8 cellular contexts compared by ENCODE assay signal in the genomic region with DNA sequence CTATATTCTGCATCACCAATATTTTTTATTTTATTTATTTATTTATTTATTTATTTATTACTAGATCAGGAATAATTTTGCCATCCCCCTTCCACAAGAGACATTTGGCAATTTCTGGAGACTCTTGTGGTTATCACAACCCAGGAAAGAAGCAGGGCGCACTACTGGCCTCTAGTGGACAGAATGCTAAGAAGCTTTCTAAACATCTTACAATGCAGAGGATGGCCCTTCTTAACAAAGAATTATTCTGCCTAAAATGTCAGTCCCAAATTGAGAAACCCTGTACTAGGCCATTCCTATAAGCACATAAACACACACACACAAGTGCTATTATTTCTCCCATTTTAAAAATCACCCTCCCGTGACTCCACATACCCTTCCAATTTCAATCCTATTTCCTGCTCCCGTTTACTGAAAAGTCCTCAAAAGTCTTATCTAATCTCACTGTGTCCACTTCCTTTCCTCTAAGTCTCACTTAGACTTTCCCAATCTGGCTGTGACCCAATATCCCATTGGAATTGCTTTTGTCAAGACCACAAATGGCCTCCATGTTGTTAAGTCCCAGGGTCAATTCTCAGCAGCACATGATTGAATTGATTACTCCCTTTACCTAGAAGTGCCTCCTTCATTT. TPM values are rescaled to one million over a fixed set of nuclear protein-coding genes. Genes with fewer than 3 reads are reported as not detected.
A peak's percentile ranks its signal among the peaks of the same experiment; 100 is the strongest.
DNase-seq lines count a peak whose midpoint lies in the region; ATAC-seq, FAIRE-seq and TF ChIP-seq lines count a peak whose summit lies in the region.

No MANE protein-coding gene starts in this region.

- FAIRE-seq in A204.1 (lab: Jason Lieb, UNC): peak; percentile 78

- no peaks in the 10 kb centered on the region for H3K36me3 ChIP-seq in liver (ENCODE audit: control insufficient read depth in 4 of 4, insufficient read depth in 3 of 4, low read depth in 1 of 4, low read length in 3 of 4)

- H3K4me1 Mint-ChIP-seq in WTC11: no peaks in the 10 kb centered on the region
- H3K4me1 Mint-ChIP-seq in chondrocyte (ENCODE audit: low read depth): no peaks in the 10 kb centered on the region

- TF ChIP-seq RAD21 in liver (IDR thresholded peaks at IDR 0.05): peak; percentile 63 to 78

- H3K36me3 Mint-ChIP-seq in WTC11 (no peaks in the 10 kb centered on the region), chondrocyte (ENCODE audit: low read depth) (no peaks in the 10 kb centered on the region)

- H3K4me3 Mint-ChIP-seq in WTC11: no peak overlapping the region
- no peak overlapping the region for H3K4me3 Mint-ChIP-seq in chondrocyte (ENCODE audit: unreplicated experiment)

- WGBS in liver: 51% methylated on average over 3 of the region's 3 CpGs

- TF ChIP-seq CTCF in GM12872 (IDR thresholded peaks at IDR 0.05; ENCODE audit: insufficient read depth, low read depth, low read length) (peak; percentile 84), WTC11 (IDR thresholded peaks at IDR 0.05) (peak; percentile 59), chondrocyte (IDR thresholded peaks at IDR 0.05) (peak; percentile 91), liver (IDR thresholded peaks at IDR 0.05; ENCODE audit: low read depth, low read length, missing input control) (peak; percentile 70)

- DNase-seq in NCI-H2107 (lab: John Stamatoyannopoulos, UW): peak; percentile 23
- DNase-seq in WTC11 (ENCODE audit: low spot score): peak; percentile 63
- DNase-seq in chondrocyte (ENCODE audit: low spot score): no peak
- peak; percentile 32 for DNase-seq in stimulated activated CD8-positive, alpha-beta memory T cell treated with anti-CD3 and anti-CD28 coated beads, Interleukin-12 subunit alpha, Interleukin-12 subunit beta, amount 100 ng/mL, for 1 hour (ENCODE audit: low read depth)

- no peaks in the 10 kb centered on the region; the same call in 1 of the 2 replicates for H3K27me3 Mint-ChIP-seq in WTC11 (ENCODE audit: low read depth)
- no peaks in the 10 kb centered on the region for H3K27me3 Mint-ChIP-seq in chondrocyte (ENCODE audit: low read depth)

- POLR2A ChIA-PET in WTC11 (lab: Charles Lee): no interaction called here

- ATAC-seq in WTC11 (peak; percentile 75), HG02938 (IDR thresholded peaks at IDR 0.05; ENCODE audit: unreplicated experiment) (no peak)

- no peak overlapping the region for H3K27ac Mint-ChIP-seq in WTC11
- H3K27ac Mint-ChIP-seq in chondrocyte (ENCODE audit: unreplicated experiment): no peak overlapping the region

- CTCF ChIA-PET in WTC11 (lab: Charles Lee): interaction anchor here (0.6 to 5.0 kb wide), 19 partner anchors 9 to 485 kb away, joined by 3 to 22 read pairs (median 3); partner anchors contain the start of gene CDKN2C

- H3K27ac ChIP-seq in liver (ENCODE audit: low read depth in 1 of 2, low read length in 2 of 2): no peak overlapping the region

- H3K9ac ChIP-seq in liver (ENCODE audit: low read depth in 1 of 2, low read length in 2 of 2): no peak overlapping the region

- no peak overlapping the region for H3K4me3 ChIP-seq in liver (ENCODE audit: low read depth in 1 of 3, low read length in 3 of 3)

- no peaks in the 10 kb centered on the region for H3K9me3 ChIP-seq in liver (ENCODE audit: control insufficient read depth in 4 of 4, low read length in 3 of 4)

- no peaks in the 10 kb centered on the region for H3K27me3 ChIP-seq in liver (ENCODE audit: control insufficient read depth in 4 of 4, insufficient read depth in 4 of 4, low read length in 3 of 4)

- H3K9me3 Mint-ChIP-seq in WTC11 (no peaks in the 10 kb centered on the region), chondrocyte (ENCODE audit: low read depth) (no peaks in the 10 kb centered on the region)

- no peaks in the 10 kb centered on the region for H3K4me1 ChIP-seq in liver (ENCODE audit: control insufficient read depth in 4 of 4, insufficient read depth in 4 of 4, low read length in 3 of 4)

TF ChIP-seq in WTC11, 78 proteins besides CTCF, POLR2A, EP300 and RAD21 (continues in another document):
- TF ChIP-seq FOXJ3 (CRISPR knock-in tag; IDR thresholded peaks at IDR 0.05; ENCODE audit: borderline replicate concordance) (no peak), TEAD1 (CRISPR knock-in tag; IDR thresholded peaks at IDR 0.05) (no peak), ATF6 (CRISPR knock-in tag; IDR thresholded peaks at IDR 0.05) (no peak), SP1 (CRISPR knock-in tag; conservative IDR thresholded peaks at IDR 0.05) (no peak)
- TF ChIP-seq, protein P1, sequence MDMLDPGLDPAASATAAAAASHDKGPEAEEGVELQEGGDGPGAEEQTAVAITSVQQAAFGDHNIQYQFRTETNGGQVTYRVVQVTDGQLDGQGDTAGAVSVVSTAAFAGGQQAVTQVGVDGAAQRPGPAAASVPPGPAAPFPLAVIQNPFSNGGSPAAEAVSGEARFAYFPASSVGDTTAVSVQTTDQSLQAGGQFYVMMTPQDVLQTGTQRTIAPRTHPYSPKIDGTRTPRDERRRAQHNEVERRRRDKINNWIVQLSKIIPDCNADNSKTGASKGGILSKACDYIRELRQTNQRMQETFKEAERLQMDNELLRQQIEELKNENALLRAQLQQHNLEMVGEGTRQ (CRISPR knock-in tag; IDR thresholded peaks at IDR 0.05): no peak

TF ChIP-seq in liver, 16 proteins besides CTCF, POLR2A, EP300 and RAD21:
- TF ChIP-seq FOXA1 (IDR thresholded peaks at IDR 0.05): no peak
- TF ChIP-seq, protein P2, sequence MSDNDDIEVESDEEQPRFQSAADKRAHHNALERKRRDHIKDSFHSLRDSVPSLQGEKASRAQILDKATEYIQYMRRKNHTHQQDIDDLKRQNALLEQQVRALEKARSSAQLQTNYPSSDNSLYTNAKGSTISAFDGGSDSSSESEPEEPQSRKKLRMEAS (IDR thresholded peaks at IDR 0.05): no peak
- TF ChIP-seq HNF4A (conservative IDR thresholded peaks at IDR 0.05): peak in 1 of 2 donors; percentile 27
- no peak for TF ChIP-seq RXRA (IDR thresholded peaks at IDR 0.05)
- TF ChIP-seq SP1 (IDR thresholded peaks at IDR 0.05): no peak

RNA-seq across cellular contexts. Expression of gene RNF11, which starts 43.7 kb away (rescaled TPM):
- total RNA-seq in WTC11 (2021) (45.5 to 50.8 TPM (median 46.1 TPM) in 3 replicates), chondrocyte (131 to 142 TPM (median 132 TPM) in 3 replicates), liver (100 to 1,000 TPM in 1 of 2 donors, 10 to 100 TPM in 1; 60.5 to 102 TPM)
- polyA plus RNA-seq in liver: 10 to 100 TPM; 24.1 to 36.9 TPM
